8 cellular contexts compared by ENCODE assay signal in the genomic region with DNA sequence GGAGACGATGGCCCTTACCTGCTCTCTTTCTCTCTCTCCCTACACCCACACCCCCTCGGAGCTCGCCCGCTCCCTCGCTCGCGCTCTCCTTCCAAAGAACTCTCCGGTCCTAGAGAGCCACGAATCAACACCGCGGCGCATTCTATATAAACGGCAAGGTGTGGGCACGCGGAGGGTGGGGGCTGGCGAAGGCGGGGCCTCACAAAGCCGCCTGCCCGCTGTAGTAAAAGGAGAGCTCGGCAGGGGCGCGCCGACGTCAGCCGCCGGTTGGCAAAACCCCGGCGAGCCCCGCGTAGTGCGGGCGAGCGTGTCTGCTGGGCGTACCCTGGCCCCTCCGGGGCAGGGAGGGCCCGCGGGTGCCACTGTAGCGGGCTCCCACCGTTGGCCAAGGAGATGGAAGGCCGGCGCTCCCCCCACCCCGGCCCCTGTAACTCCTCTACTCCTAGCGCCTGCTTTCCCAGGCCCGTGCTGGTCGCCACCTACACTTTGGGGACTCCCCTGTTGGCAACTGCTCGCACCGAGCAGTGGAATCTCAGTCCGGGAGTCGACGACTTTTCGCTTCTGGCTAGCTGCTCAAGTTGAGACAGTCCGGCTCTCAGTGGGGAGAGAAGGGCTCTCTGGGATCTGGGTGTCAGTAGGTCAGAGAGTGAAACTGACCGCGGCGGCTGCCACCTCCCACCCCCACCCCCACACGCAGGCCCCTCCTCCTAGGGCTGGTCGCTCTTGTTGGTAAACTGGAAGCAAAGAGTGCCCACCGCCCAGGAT.
DNase-seq lines count a peak whose midpoint lies in the region; ATAC-seq and TF ChIP-seq lines count a peak whose summit lies in the region.

No MANE protein-coding gene starts in this region.

- no peak overlapping the region for H2BK120ac ChIP-seq in H9 (ENCODE audit: low read depth, low read length, poor library complexity, severe bottlenecking)

- no peak overlapping the region for H2BK20ac ChIP-seq in H9 (ENCODE audit: low read depth, low read length, poor library complexity, severe bottlenecking)

- CTCF ChIA-PET in AG04450 (lab: Charles Lee), result no interaction called here
- CTCF ChIA-PET in activated B cell treated with CpG ODN at 0.5 μM for 24 hours (lab: Charles Lee), result no interaction called here

- POLR2A ChIA-PET in AG04450 (lab: Yijun Ruan, JAX), result no interaction called here
- POLR2A ChIA-PET in activated B cell treated with CpG ODN at 0.5 μM for 24 hours (lab: Charles Lee), result no interaction called here

- H4K91ac ChIP-seq in H9 (ENCODE audit: insufficient read length, low read depth, low read length), result no peak overlapping the region

- ATAC-seq in activated B cell treated with CpG ODN at 0.5 μM for 24 hours (ENCODE audit: low read depth), result peak; percentile 47
- ATAC-seq in left ventricle myocardium superior, result peak; percentile 93
- ATAC-seq in HG03097 (IDR thresholded peaks at IDR 0.05; ENCODE audit: low FRiP score, unreplicated experiment), result no peak

- no peak overlapping the region for H2AK5ac ChIP-seq in H9 (ENCODE audit: insufficient read length, low read length)

- H3K27me3 Mint-ChIP-seq in H9 (ENCODE audit: low read depth), result peaks cover 96% of the 10 kb centered on the region
- H3K27me3 Mint-ChIP-seq in activated B cell treated with CpG ODN at 0.5 μM for 24 hours, result peaks cover 12% of the 10 kb centered on the region

- H3K23me2 ChIP-seq in H9 (ENCODE audit: insufficient read length, low read depth, low read length, poor library complexity, severe bottlenecking), result peaks cover 24% of the 10 kb centered on the region

- peak overlapping the region; percentile 85 for H3K4me2 ChIP-seq in H9 (ENCODE audit: insufficient read depth, insufficient read length, low read length)

- intact Hi-C loops in activated B cell treated with CpG ODN at 0.5 μM for 24 hours (cut with micrococcal nuclease) (no loop called here), left ventricle myocardium superior (cut with micrococcal nuclease) (no loop called here)

- no peaks in the 10 kb centered on the region for H4K20me1 ChIP-seq in H9 (ENCODE audit: control insufficient read depth, insufficient read depth, insufficient read length)

- H3K4me3 Mint-ChIP-seq in H9 (peak overlapping the region; percentile 85 to 96), activated B cell treated with CpG ODN at 0.5 μM for 24 hours (peak overlapping the region; percentile 74)

- no CpG with 5 or more reads among the region's 58 CpGs for WGBS in H9 (ENCODE audit: extremely low coverage, insufficient read length, low lambda C conversion rate)

- H3K4me1 ChIP-seq in H9 (ENCODE audit: insufficient read depth, low read length), result no peaks in the 10 kb centered on the region

- no peak for DNase-seq in AG04450 (ENCODE audit: low read depth, low spot score)
- peak; percentile 73 for DNase-seq in H9
- no peak for DNase-seq in activated B cell treated with CpG ODN at 0.5 μM for 24 hours
- DNase-seq in left ventricle myocardium superior, result peak; percentile 34
- DNase-seq in retina, result peak; percentile 82
- no peak for DNase-seq in NCI-H187 treated with DMSO at 0.1 percent for 48 hours (lab: John Stamatoyannopoulos, UW)
- no peak for DNase-seq in GM10266 (ENCODE audit: extremely low spot score)

- H3K9me3 ChIP-seq in AG04450 (ENCODE audit: control insufficient read depth, insufficient read depth, low read length) (no peaks in the 10 kb centered on the region; the same call in 1 of the 2 replicates), H9 (ENCODE audit: control insufficient read depth, low read depth, low read length) (no peaks in the 10 kb centered on the region)

- TF ChIP-seq CTCF in AG04450 (IDR thresholded peaks at IDR 0.05; ENCODE audit: low read depth, low read length) (no peak), H9 (conservative IDR thresholded peaks at IDR 0.05) (peak; percentile 36; the same call in 2 of the 3 replicates), activated B cell treated with CpG ODN at 0.5 μM for 24 hours (IDR thresholded peaks at IDR 0.05) (no peak), GM10266 (IDR thresholded peaks at IDR 0.05; ENCODE audit: control insufficient read depth, insufficient read depth, low read depth, missing control alignments) (no peak)

- H3K9ac ChIP-seq in H9 (ENCODE audit: extremely low read depth, insufficient read length, low read length), result peak overlapping the region; percentile 46

- no peak overlapping the region for H4K8ac ChIP-seq in H9 (replicated peaks; ENCODE audit: insufficient read length, low read depth, low read length)

- H3K56ac ChIP-seq in H9 (ENCODE audit: insufficient read length, low read depth, low read length), result no peak overlapping the region

- H3K4ac ChIP-seq in H9 (ENCODE audit: low read depth, low read length), result no peak overlapping the region

- no peak overlapping the region for H2BK12ac ChIP-seq in H9 (ENCODE audit: insufficient read length, low read depth, low read length)

- no peak overlapping the region for H3K18ac ChIP-seq in H9 (ENCODE audit: insufficient read length, low read depth, low read length)

- no peak overlapping the region for H2BK15ac ChIP-seq in H9 (ENCODE audit: low read depth, low read length)

- no peak overlapping the region for H2BK5ac ChIP-seq in H9 (ENCODE audit: insufficient read length, low read length)

- H3K4me1 Mint-ChIP-seq in H9, result peaks cover 31 to 38% of the 10 kb centered on the region in 2 experiments
- H3K4me1 Mint-ChIP-seq in activated B cell treated with CpG ODN at 0.5 μM for 24 hours, result peaks cover 6% of the 10 kb centered on the region

- no peak overlapping the region for H4K5ac ChIP-seq in H9 (ENCODE audit: insufficient read length, low read depth, low read length)

- no peak overlapping the region for H3K23ac ChIP-seq in H9 (ENCODE audit: insufficient read length, low read depth, low read length)

- peak overlapping the region; percentile 25 for H3K4me3 ChIP-seq in AG04450 (ENCODE audit: low read depth, low read length)

- no peaks in the 10 kb centered on the region for H3K79me2 ChIP-seq in H9 (ENCODE audit: insufficient read depth, low read length)

- H3K9me3 Mint-ChIP-seq in H9, result no peaks in the 10 kb centered on the region; a peak in 1 of 5 replicates
- no peaks in the 10 kb centered on the region for H3K9me3 Mint-ChIP-seq in activated B cell treated with CpG ODN at 0.5 μM for 24 hours

- H3K27ac Mint-ChIP-seq in H9 (peak overlapping the region in 1 of 3 experiments; percentile 91; a peak in 3 of 7 replicates), activated B cell treated with CpG ODN at 0.5 μM for 24 hours (no peak overlapping the region)

- H3K14ac ChIP-seq in H9 (ENCODE audit: insufficient read depth, low read length), result no peak overlapping the region

- H3K36me3 Mint-ChIP-seq in H9 (ENCODE audit: insufficient read depth in 1 of 3, low read depth in 3 of 3) (no peaks in the 10 kb centered on the region; a peak in 1 of 7 replicates), activated B cell treated with CpG ODN at 0.5 μM for 24 hours (ENCODE audit: low read depth) (no peaks in the 10 kb centered on the region)

- no peak overlapping the region for H2AFZ ChIP-seq in H9 (ENCODE audit: low read length)

- no peak overlapping the region for H3T11ph ChIP-seq in H9 (ENCODE audit: low read length)

- no peaks in the 10 kb centered on the region for H3K79me1 ChIP-seq in H9 (ENCODE audit: insufficient read depth, low read depth, low read length, poor library complexity, severe bottlenecking)

- H3K27ac ChIP-seq in AG04450 (ENCODE audit: low read depth, low read length), result no peak overlapping the region
- no peak overlapping the region for H3K27ac ChIP-seq in H9 (ENCODE audit: insufficient read length, low read depth, low read length)

- H3K27me3 ChIP-seq in AG04450 (ENCODE audit: control insufficient read depth, insufficient read depth, low read length), result peaks cover 6% of the 10 kb centered on the region
- H3K27me3 ChIP-seq in H9 (ENCODE audit: insufficient read depth, low read length), result peaks cover 41% of the 10 kb centered on the region; the same call in 1 of the 2 replicates

Comparison
In these comparisons a context has a peak if more than half of its experiments do, and no peak if none do; other contexts are left out.
1. DNase-seq: peak in H9 (single experiment), left ventricle myocardium superior (single experiment) and retina (single experiment); none in AG04450 (single experiment), activated B cell treated with CpG ODN at 0.5 μM for 24 hours (single experiment), NCI-H187 treated with DMSO at 0.1 percent for 48 hours (single experiment) and GM10266 (single experiment).